In genomic region chr1:42798010-42798409, GRCh38 we compare ENCODE assay signal across 35 cellular contexts. TPM values are rescaled to one million over a fixed set of nuclear protein-coding genes. Genes with fewer than 3 reads are reported as not detected.
"Had no signal": no experiment of that assay in that cellular context is flagged by ENCODE, and none has a peak within 500 bp of the region (broad histone marks: within the 10 kb centered on the region; RNA-seq: fewer than 3 reads in every experiment).

No MANE protein-coding gene starts in this region.

- H3K4me3 ChIP-seq: ascending aorta, breast epithelium, cardiac muscle cell, colonic mucosa, esophagus squamous epithelium, gastrocnemius medialis, heart right ventricle, hepatocyte had no signal

- FAIRE-seq: endometrium, endothelial cell of umbilical vein had no signal

- H3K36me3 Mint-ChIP-seq: activated naive CD4-positive, alpha-beta T cell treated with anti-CD3 and anti-CD28 coated beads, Interleukin-2, amount 10 ng/mL, durations not matched to agents 7 days and 5 days; activated naive CD4-positive, alpha-beta T cell treated with anti-CD3 and anti-CD28 coated beads, Interleukin-2, amount 50 U/mL, for 72 hours; activated naive CD8-positive, alpha-beta T cell treated with anti-CD3 and anti-CD28 coated beads, Interleukin-2, amount 10 ng/mL, durations not matched to agents 7 days and 5 days had no signal

- H3K9me3 Mint-ChIP-seq: activated B cell treated with CpG ODN at 0.5 μM for 24 hours; activated CD4-positive, alpha-beta memory T cell treated with anti-CD3 and anti-CD28 coated beads, Interleukin-2, amount 10 ng/mL, durations not matched to agents 7 days and 5 days; activated CD4-positive, alpha-beta T cell treated with anti-CD3 and anti-CD28 coated beads, Interleukin-2, amount 10 ng/mL, durations not matched to agents 24 days and 14 days; activated naive CD4-positive, alpha-beta T cell treated with anti-CD3 and anti-CD28 coated beads, Interleukin-2, amount 10 ng/mL, durations not matched to agents 7 days and 5 days; activated naive CD4-positive, alpha-beta T cell treated with anti-CD3 and anti-CD28 coated beads, Interleukin-2, amount 50 U/mL, for 72 hours; activated naive CD8-positive, alpha-beta T cell treated with anti-CD3 and anti-CD28 coated beads, Interleukin-2, amount 10 ng/mL, durations not matched to agents 7 days and 5 days; activated T-cell treated with anti-CD3 and anti-CD28 coated beads, Interleukin-2, amount 50 U/mL, for 24 hours; activated T-cell treated with anti-CD3 and anti-CD28 coated beads, Interleukin-2, amount 50 U/mL, for 72 hours; T-helper 2 cell treated with Interferon-gamma antibody and Interleukin-4, amounts not matched to agents 5 μg/mL and 100 μg/mL, for 36 hours had no signal

- H3K27ac Mint-ChIP-seq: activated B cell treated with CpG ODN at 0.5 μM for 24 hours; activated CD4-positive, alpha-beta memory T cell treated with anti-CD3 and anti-CD28 coated beads, Interleukin-2, amount 10 ng/mL, durations not matched to agents 7 days and 5 days; activated CD4-positive, alpha-beta T cell treated with anti-CD3 and anti-CD28 coated beads, Interleukin-2, amount 10 ng/mL, durations not matched to agents 24 days and 14 days; activated naive CD4-positive, alpha-beta T cell treated with anti-CD3 and anti-CD28 coated beads, Interleukin-2, amount 10 ng/mL, durations not matched to agents 7 days and 5 days; activated naive CD4-positive, alpha-beta T cell treated with anti-CD3 and anti-CD28 coated beads, Interleukin-2, amount 50 U/mL, for 72 hours; activated naive CD8-positive, alpha-beta T cell treated with anti-CD3 and anti-CD28 coated beads, Interleukin-2, amount 10 ng/mL, durations not matched to agents 7 days and 5 days; activated T-cell treated with anti-CD3 and anti-CD28 coated beads, Interleukin-2, amount 50 U/mL, for 24 hours; activated T-cell treated with anti-CD3 and anti-CD28 coated beads, Interleukin-2, amount 50 U/mL, for 72 hours; brain; T-helper 17 cell; T-helper 2 cell treated with Interferon-gamma antibody and Interleukin-4, amounts not matched to agents 5 μg/mL and 100 μg/mL, for 36 hours had no signal

- H3K4me2 ChIP-seq: hepatocyte had no signal

- H3K4me3 Mint-ChIP-seq: activated B cell treated with CpG ODN at 0.5 μM for 24 hours; activated CD4-positive, alpha-beta memory T cell treated with anti-CD3 and anti-CD28 coated beads, Interleukin-2, amount 10 ng/mL, durations not matched to agents 7 days and 5 days; activated CD4-positive, alpha-beta T cell treated with anti-CD3 and anti-CD28 coated beads, Interleukin-2, amount 10 ng/mL, durations not matched to agents 24 days and 14 days; activated naive CD4-positive, alpha-beta T cell treated with anti-CD3 and anti-CD28 coated beads, Interleukin-2, amount 10 ng/mL, durations not matched to agents 7 days and 5 days; activated naive CD8-positive, alpha-beta T cell treated with anti-CD3 and anti-CD28 coated beads, Interleukin-2, amount 10 ng/mL, durations not matched to agents 7 days and 5 days; activated T-cell treated with anti-CD3 and anti-CD28 coated beads, Interleukin-2, amount 50 U/mL, for 24 hours; activated T-cell treated with anti-CD3 and anti-CD28 coated beads, Interleukin-2, amount 50 U/mL, for 72 hours; brain; T-helper 17 cell; T-helper 2 cell treated with Interferon-gamma antibody and Interleukin-4, amounts not matched to agents 5 μg/mL and 100 μg/mL, for 36 hours had no signal

- H2AFZ ChIP-seq: hepatocyte had no signal

- ATAC-seq: activated CD4-positive, CD25-positive, alpha-beta regulatory T cell treated with anti-CD3 and anti-CD28 coated beads, Interleukin-2, amount 50 U/mL, for 24 hours; activated naive CD4-positive, alpha-beta T cell treated with anti-CD3 and anti-CD28 coated beads, Interleukin-2, amount 50 U/mL, for 72 hours; activated T-cell treated with anti-CD3 and anti-CD28 coated beads, Interleukin-2, amount 50 U/mL, for 72 hours; gastrocnemius medialis; heart right ventricle; T-helper 17 cell had no signal

- DNase-seq: activated B cell treated with CpG ODN at 0.5 μM for 24 hours; activated CD4-positive, alpha-beta memory T cell treated with anti-CD3 and anti-CD28 coated beads, Interleukin-2, amount 10 ng/mL, durations not matched to agents 7 days and 5 days; activated CD4-positive, alpha-beta T cell treated with anti-CD3 and anti-CD28 coated beads, Interleukin-2, amount 10 ng/mL, durations not matched to agents 24 days and 14 days; activated CD4-positive, alpha-beta T cell treated with anti-CD3 and anti-CD28 coated beads, Interleukin-2, amount 50 U/mL, for 4 hours; activated CD8-positive, alpha-beta memory T cell treated with anti-CD3 and anti-CD28 coated beads, Interleukin-2, amount 50 U/mL, for 48 hours; activated gamma-delta T cell; activated naive CD4-positive, alpha-beta T cell; activated naive CD4-positive, alpha-beta T cell treated with anti-CD3 and anti-CD28 coated beads, Interleukin-2, amount 10 ng/mL, durations not matched to agents 7 days and 5 days; activated naive CD8-positive, alpha-beta T cell treated with anti-CD3 and anti-CD28 coated beads, Interleukin-2, amount 10 ng/mL, durations not matched to agents 7 days and 5 days; activated T-cell treated with anti-CD3 and anti-CD28 coated beads for 4 hours; activated T-cell treated with anti-CD3 and anti-CD28 coated beads, Interleukin-2, amount 50 U/mL, for 24 hours; activated T-cell treated with anti-CD3 and anti-CD28 coated beads, Interleukin-2, amount 50 U/mL, for 72 hours; central memory CD4-positive, alpha-beta T cell; cerebellar nuclear complex; colonic mucosa; effector CD8-positive, alpha-beta T cell; esophagus squamous epithelium; gastrocnemius medialis; heart right ventricle; T-helper 17 cell; T1000; WERI-Rb-1 had no signal

- H3K27me3 ChIP-seq: ascending aorta, breast epithelium, cardiac muscle cell, colonic mucosa, esophagus squamous epithelium, gastrocnemius medialis, heart right ventricle, hepatocyte had no signal

- H3K27ac ChIP-seq: ascending aorta, breast epithelium, cardiac muscle cell, colonic mucosa, epithelial cell of prostate, esophagus squamous epithelium, gastrocnemius medialis, heart right ventricle, hepatocyte, WERI-Rb-1 had no signal

- H3K36me3 ChIP-seq: ascending aorta, breast epithelium, cardiac muscle cell, colonic mucosa, esophagus squamous epithelium, gastrocnemius medialis, heart right ventricle, WERI-Rb-1 had no signal

- H3K27me3 Mint-ChIP-seq: activated B cell treated with CpG ODN at 0.5 μM for 24 hours; activated naive CD8-positive, alpha-beta T cell treated with anti-CD3 and anti-CD28 coated beads, Interleukin-2, amount 10 ng/mL, durations not matched to agents 7 days and 5 days; activated T-cell treated with anti-CD3 and anti-CD28 coated beads, Interleukin-2, amount 50 U/mL, for 24 hours; brain had no signal

- H3K79me2 ChIP-seq: hepatocyte had no signal

- H3K9me3 ChIP-seq: ascending aorta, breast epithelium, colonic mucosa, esophagus squamous epithelium, gastrocnemius medialis, heart right ventricle had no signal

- H3K4me1 ChIP-seq: ascending aorta, breast epithelium, colonic mucosa, esophagus squamous epithelium, gastrocnemius medialis, heart right ventricle had no signal

- H3K4me1 Mint-ChIP-seq: activated B cell treated with CpG ODN at 0.5 μM for 24 hours; activated CD4-positive, alpha-beta memory T cell treated with anti-CD3 and anti-CD28 coated beads, Interleukin-2, amount 10 ng/mL, durations not matched to agents 7 days and 5 days; activated CD4-positive, alpha-beta T cell treated with anti-CD3 and anti-CD28 coated beads, Interleukin-2, amount 10 ng/mL, durations not matched to agents 24 days and 14 days; activated naive CD4-positive, alpha-beta T cell treated with anti-CD3 and anti-CD28 coated beads, Interleukin-2, amount 10 ng/mL, durations not matched to agents 7 days and 5 days; activated naive CD8-positive, alpha-beta T cell treated with anti-CD3 and anti-CD28 coated beads, Interleukin-2, amount 10 ng/mL, durations not matched to agents 7 days and 5 days; brain; T-helper 17 cell had no signal

RNA-seq across cellular contexts. Expression of gene TMEM269, which starts 13.2 kb away (rescaled TPM):
- total RNA-seq: activated CD4-positive, alpha-beta memory T cell treated with anti-CD3 and anti-CD28 coated beads, Interleukin-2, amount 10 ng/mL, durations not matched to agents 7 days and 5 days; activated CD4-positive, alpha-beta T cell treated with anti-CD3 and anti-CD28 coated beads, Interleukin-2, amount 10 ng/mL, durations not matched to agents 24 days and 14 days; ascending aorta; dermis microvascular lymphatic vessel endothelial cell; endothelial cell of umbilical vein; esophagus squamous epithelium; glomerular endothelial cell had no signal
